ENCODE assay signal across 12 cellular contexts in genomic region chr19:48596679-48597465, GRCh38. TPM values are rescaled to one million over a fixed set of nuclear protein-coding genes. Genes with fewer than 3 reads are reported as not detected.
DNase-seq lines count a peak whose midpoint lies in the region; ATAC-seq and TF ChIP-seq lines count a peak whose summit lies in the region.
"Had no signal": no experiment of that assay in that cellular context is flagged by ENCODE, and none has a peak within 500 bp of the region (broad histone marks: within the 10 kb centered on the region; RNA-seq: fewer than 3 reads in every experiment).

No MANE protein-coding gene starts in this region.

- no peaks in the 10 kb centered on the region for H3K79me1 ChIP-seq in H9 (ENCODE audit: insufficient read depth, low read depth, low read length, poor library complexity, severe bottlenecking)

- no peak overlapping the region for H4K91ac ChIP-seq in H9 (ENCODE audit: insufficient read length, low read depth, low read length)

- H3K9ac ChIP-seq in H9 (ENCODE audit: extremely low read depth, insufficient read length, low read length), result no peak overlapping the region
- H3K9ac ChIP-seq: KMS-11 had no signal

- no peak overlapping the region for H3K56ac ChIP-seq in H9 (ENCODE audit: insufficient read length, low read depth, low read length)

- no peaks in the 10 kb centered on the region for H4K20me1 ChIP-seq in H9 (ENCODE audit: control insufficient read depth, insufficient read depth, insufficient read length)

- no peak overlapping the region for H2BK5ac ChIP-seq in H9 (ENCODE audit: insufficient read length, low read length)

- H4K5ac ChIP-seq in H9 (ENCODE audit: insufficient read length, low read depth, low read length), result no peak overlapping the region

- H3K27me3 Mint-ChIP-seq in activated T-helper 2 cell treated with anti-CD3 and anti-CD28 coated beads, Interferon-gamma antibody, Interleukin-2, Interleukin-4, amounts not matched to agents 10 μg/mL and 5 μg/mL and 100 μg/mL, durations not matched to agents 14 hours and 24 hours and 36 hours (ENCODE audit: low read depth), result no peaks in the 10 kb centered on the region
- peaks cover 0 to 4% (median 0%) of the 10 kb centered on the region in 5 donors for H3K27me3 Mint-ChIP-seq in naive thymus-derived CD4-positive, alpha-beta T cell
- H3K27me3 Mint-ChIP-seq in H9 (ENCODE audit: low read depth), result peaks cover 3% of the 10 kb centered on the region

- ATAC-seq in naive thymus-derived CD4-positive, alpha-beta T cell, result peak; percentile 82
- ATAC-seq in HG02610 (IDR thresholded peaks at IDR 0.05; ENCODE audit: unreplicated experiment), result no peak
- ATAC-seq in body of pancreas, result no peak

- H2BK15ac ChIP-seq in H9 (ENCODE audit: low read depth, low read length), result no peak overlapping the region

- DNase-seq in Peyer's patch (peak in 1 of 3 donors; percentile 41), H9 (no peak), NAMALWA (ENCODE audit: low spot score) (no peak), body of pancreas (no peak)
- peak; percentile 37 for DNase-seq in activated T-helper 2 cell treated with anti-CD3 and anti-CD28 coated beads, Interferon-gamma antibody, Interleukin-2, Interleukin-4, amounts not matched to agents 10 μg/mL and 5 μg/mL and 100 μg/mL, durations not matched to agents 14 hours and 24 hours and 36 hours (ENCODE audit: low spot score)
- peak in 6 of 9 donors; percentile 36 to 53 (median 46) for DNase-seq in naive thymus-derived CD4-positive, alpha-beta T cell
- DNase-seq: amygdala, DMS 273 treated with DMSO at 0.1 percent for 48 hours, NCI-H510A had no signal

- H3K23me2 ChIP-seq in H9 (ENCODE audit: insufficient read length, low read depth, low read length, poor library complexity, severe bottlenecking), result no peaks in the 10 kb centered on the region

- H3K4me2 ChIP-seq in H9 (ENCODE audit: insufficient read depth, insufficient read length, low read length), result no peak overlapping the region
- H3K4me2 ChIP-seq: KMS-11 had no signal

- no peak overlapping the region for H2BK20ac ChIP-seq in H9 (ENCODE audit: low read depth, low read length, poor library complexity, severe bottlenecking)

- no peaks in the 10 kb centered on the region for H3K9me3 Mint-ChIP-seq in activated T-helper 2 cell treated with anti-CD3 and anti-CD28 coated beads, Interferon-gamma antibody, Interleukin-2, Interleukin-4, amounts not matched to agents 10 μg/mL and 5 μg/mL and 100 μg/mL, durations not matched to agents 14 hours and 24 hours and 36 hours
- no peaks in the 10 kb centered on the region for H3K9me3 Mint-ChIP-seq in naive thymus-derived CD4-positive, alpha-beta T cell
- H3K9me3 Mint-ChIP-seq in H9, result no peaks in the 10 kb centered on the region

- no peak overlapping the region for H2BK12ac ChIP-seq in H9 (ENCODE audit: insufficient read length, low read depth, low read length)

- WGBS in H9 (ENCODE audit: extremely low coverage, insufficient read length, low lambda C conversion rate), result no CpG with 5 or more reads among the region's 39 CpGs
- 68 to 75% methylated on average over 31 to 39 of the region's 39 CpGs for WGBS in body of pancreas, 2 donors

- H3K79me2 ChIP-seq in H9 (ENCODE audit: insufficient read depth, low read length), result no peaks in the 10 kb centered on the region

- POLR2A ChIA-PET in naive thymus-derived CD4-positive, alpha-beta T cell (lab: Charles Lee), result interaction anchor here (0.6 to 1.1 kb wide), 2 partner anchors 12 to 35 kb away, joined by 4 to 5 read pairs; no protein-coding TSS in a partner anchor

- peaks cover 8% of the 10 kb centered on the region for H3K4me1 Mint-ChIP-seq in activated T-helper 2 cell treated with anti-CD3 and anti-CD28 coated beads, Interferon-gamma antibody, Interleukin-2, Interleukin-4, amounts not matched to agents 10 μg/mL and 5 μg/mL and 100 μg/mL, durations not matched to agents 14 hours and 24 hours and 36 hours (ENCODE audit: low read depth)
- peaks cover 0 to 9% (median 4%) of the 10 kb centered on the region in 7 donors for H3K4me1 Mint-ChIP-seq in naive thymus-derived CD4-positive, alpha-beta T cell
- H3K4me1 Mint-ChIP-seq in H9, result no peaks in the 10 kb centered on the region

- no peak overlapping the region for H3K18ac ChIP-seq in H9 (ENCODE audit: insufficient read length, low read depth, low read length)

- H3K4me3 ChIP-seq in GM12875 (ENCODE audit: low read depth, low read length) (peak overlapping the region; percentile 5), Peyer's patch (peak overlapping the region in 1 of 4 donors; percentile 15), body of pancreas (no peak overlapping the region)
- H3K4me3 ChIP-seq in naive thymus-derived CD4-positive, alpha-beta T cell (ENCODE audit: low read length), result peak overlapping the region; percentile 46

- peak overlapping the region; percentile 76 for H3K4me3 Mint-ChIP-seq in activated T-helper 2 cell treated with anti-CD3 and anti-CD28 coated beads, Interferon-gamma antibody, Interleukin-2, Interleukin-4, amounts not matched to agents 10 μg/mL and 5 μg/mL and 100 μg/mL, durations not matched to agents 14 hours and 24 hours and 36 hours (ENCODE audit: low read depth)
- H3K4me3 Mint-ChIP-seq in naive thymus-derived CD4-positive, alpha-beta T cell, result peak overlapping the region in 9 of 10 donors; percentile 13 to 81 (median 59)
- no peak overlapping the region for H3K4me3 Mint-ChIP-seq in H9

- TF ChIP-seq CTCF in GM12875 (IDR thresholded peaks at IDR 0.05; ENCODE audit: borderline replicate concordance, insufficient read depth, low read depth, low read length) (no peak), Peyer's patch (IDR thresholded peaks at IDR 0.05) (no peak), H9 (conservative IDR thresholded peaks at IDR 0.05) (no peak), body of pancreas (IDR thresholded peaks at IDR 0.05) (no peak)

- H3K4me1 ChIP-seq in Peyer's patch (no peaks in the 10 kb centered on the region), H9 (ENCODE audit: insufficient read depth, low read length) (no peaks in the 10 kb centered on the region), body of pancreas (no peaks in the 10 kb centered on the region)
- peaks cover 6 to 8% of the 10 kb centered on the region in 2 donors for H3K4me1 ChIP-seq in naive thymus-derived CD4-positive, alpha-beta T cell (ENCODE audit: control insufficient read depth in 2 of 2, insufficient read depth in 2 of 2, low read length in 2 of 2)

- H3K23ac ChIP-seq in H9 (ENCODE audit: insufficient read length, low read depth, low read length), result no peak overlapping the region

- no peak overlapping the region for H3K14ac ChIP-seq in H9 (ENCODE audit: insufficient read depth, low read length)

- no peak overlapping the region for H4K8ac ChIP-seq in H9 (replicated peaks; ENCODE audit: insufficient read length, low read depth, low read length)

- no peak overlapping the region; the same call in 1 of the 2 replicates for H3K4ac ChIP-seq in H9 (ENCODE audit: low read depth, low read length)

- no peak overlapping the region for H2AK5ac ChIP-seq in H9 (ENCODE audit: insufficient read length, low read length)

- H3K36me3 ChIP-seq in Peyer's patch (no peaks in the 10 kb centered on the region), body of pancreas (replicated peaks in 1 of 2; ENCODE audit: insufficient read depth in 1 of 2, low read depth in 2 of 2) (no peaks in the 10 kb centered on the region)
- H3K36me3 ChIP-seq in naive thymus-derived CD4-positive, alpha-beta T cell (ENCODE audit: control insufficient read depth in 2 of 3, insufficient read depth in 3 of 3, low read length in 3 of 3), result no peaks in the 10 kb centered on the region

- TF ChIP-seq POLR2A in Peyer's patch (IDR thresholded peaks at IDR 0.05), result no peak
- no peak for TF ChIP-seq POLR2A in body of pancreas (IDR thresholded peaks at IDR 0.05)

- intact Hi-C loops in activated T-helper 2 cell treated with anti-CD3 and anti-CD28 coated beads, Interferon-gamma antibody, Interleukin-2, Interleukin-4, amounts not matched to agents 10 μg/mL and 5 μg/mL and 100 μg/mL, durations not matched to agents 14 hours and 24 hours and 36 hours (cut with micrococcal nuclease), result no loop called here
- intact Hi-C loops in naive thymus-derived CD4-positive, alpha-beta T cell (cut with micrococcal nuclease), result loop anchor here in 1 of 2 donors (1.0 kb wide), 1 partner anchor 8 kb away; no protein-coding TSS in a partner anchor
- intact Hi-C loops in body of pancreas (cut with DNase I), result loop anchor here (10.0 kb wide), 1 partner anchor 282 kb away; no protein-coding TSS in a partner anchor

- H3K27ac Mint-ChIP-seq in activated T-helper 2 cell treated with anti-CD3 and anti-CD28 coated beads, Interferon-gamma antibody, Interleukin-2, Interleukin-4, amounts not matched to agents 10 μg/mL and 5 μg/mL and 100 μg/mL, durations not matched to agents 14 hours and 24 hours and 36 hours, result peak overlapping the region; percentile 75
- H3K27ac Mint-ChIP-seq in naive thymus-derived CD4-positive, alpha-beta T cell, result peak overlapping the region; percentile 48 to 90 (median 82)
- H3K27ac Mint-ChIP-seq in H9, result no peak overlapping the region

- H3K9me3 ChIP-seq in Peyer's patch (no peaks in the 10 kb centered on the region), H9 (ENCODE audit: control insufficient read depth, low read depth, low read length) (no peaks in the 10 kb centered on the region), body of pancreas (no peaks in the 10 kb centered on the region)
- H3K9me3 ChIP-seq in naive thymus-derived CD4-positive, alpha-beta T cell (ENCODE audit: control insufficient read depth in 2 of 3, low read length in 3 of 3), result no peaks in the 10 kb centered on the region

- H3K27me3 ChIP-seq in Peyer's patch (no peaks in the 10 kb centered on the region), H9 (ENCODE audit: insufficient read depth, low read length) (no peaks in the 10 kb centered on the region), body of pancreas (no peaks in the 10 kb centered on the region)
- no peaks in the 10 kb centered on the region for H3K27me3 ChIP-seq in naive thymus-derived CD4-positive, alpha-beta T cell (ENCODE audit: control insufficient read depth in 2 of 2, insufficient read depth in 2 of 2, low read length in 2 of 2)

- CTCF ChIA-PET in naive thymus-derived CD4-positive, alpha-beta T cell (lab: Charles Lee), result interaction anchor here (0.7 kb wide), 1 partner anchor 819 kb away, joined by 5 read pairs; no protein-coding TSS in a partner anchor

- no peak overlapping the region for H3T11ph ChIP-seq in H9 (ENCODE audit: low read length)

- H3K27ac ChIP-seq in Peyer's patch (peak overlapping the region in 3 of 4 donors; percentile 10 to 27 (median 25)), H9 (ENCODE audit: insufficient read length, low read depth, low read length) (no peak overlapping the region), body of pancreas (no peak overlapping the region)
- H3K27ac ChIP-seq in naive thymus-derived CD4-positive, alpha-beta T cell (ENCODE audit: low read depth, low read length), result peak overlapping the region; percentile 60
- H3K27ac ChIP-seq: KMS-11 had no signal

- H2BK120ac ChIP-seq in H9 (ENCODE audit: low read depth, low read length, poor library complexity, severe bottlenecking), result no peak overlapping the region

- no peaks in the 10 kb centered on the region for H3K36me3 Mint-ChIP-seq in activated T-helper 2 cell treated with anti-CD3 and anti-CD28 coated beads, Interferon-gamma antibody, Interleukin-2, Interleukin-4, amounts not matched to agents 10 μg/mL and 5 μg/mL and 100 μg/mL, durations not matched to agents 14 hours and 24 hours and 36 hours (ENCODE audit: low read depth)
- peaks cover 0 to 5% (median 0%) of the 10 kb centered on the region in 5 donors for H3K36me3 Mint-ChIP-seq in naive thymus-derived CD4-positive, alpha-beta T cell
- no peaks in the 10 kb centered on the region; a peak in 1 of 7 replicates for H3K36me3 Mint-ChIP-seq in H9 (ENCODE audit: insufficient read depth in 1 of 3, low read depth in 3 of 3)

- no peak overlapping the region for H2AFZ ChIP-seq in H9 (ENCODE audit: low read length)

RNA-seq across cellular contexts. Expression of gene SPACA4, which starts 9.7 kb away (rescaled TPM):
- total RNA-seq in Peyer's patch (not detected), H9 (2021) (not detected in 2 replicates), body of pancreas (not detected)
- total RNA-seq in activated T-helper 2 cell treated with anti-CD3 and anti-CD28 coated beads, Interferon-gamma antibody, Interleukin-2, Interleukin-4, amounts not matched to agents 10 μg/mL and 5 μg/mL and 100 μg/mL, durations not matched to agents 14 hours and 24 hours and 36 hours, result not detected in 2 replicates
- total RNA-seq in naive thymus-derived CD4-positive, alpha-beta T cell, result not detected
- not detected for polyA plus RNA-seq in naive thymus-derived CD4-positive, alpha-beta T cell

RNA-seq across cellular contexts. Expression of gene FAM83E, which starts 18.0 kb away (rescaled TPM):
- 100 to 1,000 TPM in 3 of 4 donors, 10 to 100 TPM in 1; 58.6 to 203 (median 130) TPM for total RNA-seq in Peyer's patch
- total RNA-seq in activated T-helper 2 cell treated with anti-CD3 and anti-CD28 coated beads, Interferon-gamma antibody, Interleukin-2, Interleukin-4, amounts not matched to agents 10 μg/mL and 5 μg/mL and 100 μg/mL, durations not matched to agents 14 hours and 24 hours and 36 hours, result 4.3 and 6.4 TPM in 2 replicates
- total RNA-seq in naive thymus-derived CD4-positive, alpha-beta T cell, result 1 to 10 TPM in 3 of 5 experiments, under 1 TPM in 1, not detected in 1; 0.80 to 3.7 (median 2.9) TPM
- under 1 TPM in 1 of 2 donors, not detected in 1; 0.66 TPM for polyA plus RNA-seq in naive thymus-derived CD4-positive, alpha-beta T cell
- 9.2 and 9.5 TPM in 2 replicates for total RNA-seq in H9 (2021)
- 1 to 10 TPM in 1 of 2 donors, under 1 TPM in 1; 0.33 to 4.2 TPM for total RNA-seq in body of pancreas

RNA-seq across cellular contexts. Expression of gene RPL18, which starts 22.1 kb away (rescaled TPM):
- total RNA-seq in Peyer's patch (1,000 to 10,000 TPM; 1,077 to 1,595 (median 1,505) TPM), H9 (2021) (1,855 and 1,874 TPM in 2 replicates), body of pancreas (1,000 to 10,000 TPM; 2,402 to 3,112 TPM)
- total RNA-seq in activated T-helper 2 cell treated with anti-CD3 and anti-CD28 coated beads, Interferon-gamma antibody, Interleukin-2, Interleukin-4, amounts not matched to agents 10 μg/mL and 5 μg/mL and 100 μg/mL, durations not matched to agents 14 hours and 24 hours and 36 hours, result 1,853 and 1,861 TPM in 2 replicates
- total RNA-seq in naive thymus-derived CD4-positive, alpha-beta T cell, result 1,000 to 10,000 TPM; 1,570 to 2,826 (median 2,745) TPM
- polyA plus RNA-seq in naive thymus-derived CD4-positive, alpha-beta T cell, result 1,000 to 10,000 TPM; 2,813 to 2,817 TPM

RNA-seq across cellular contexts. Expression of gene SPHK2, which starts 22.4 kb away (rescaled TPM):
- total RNA-seq in Peyer's patch, result 100 to 1,000 TPM in 2 of 4 donors, 10 to 100 TPM in 2; 34.7 to 121 (median 96.7) TPM
- 34.3 and 35.0 TPM in 2 replicates for total RNA-seq in activated T-helper 2 cell treated with anti-CD3 and anti-CD28 coated beads, Interferon-gamma antibody, Interleukin-2, Interleukin-4, amounts not matched to agents 10 μg/mL and 5 μg/mL and 100 μg/mL, durations not matched to agents 14 hours and 24 hours and 36 hours
- total RNA-seq in naive thymus-derived CD4-positive, alpha-beta T cell, result 10 to 100 TPM; 20.1 to 34.7 (median 30.5) TPM
- polyA plus RNA-seq in naive thymus-derived CD4-positive, alpha-beta T cell, result 10 to 100 TPM; 11.2 to 11.7 TPM
- 55.0 and 57.2 TPM in 2 replicates for total RNA-seq in H9 (2021)
- 10 to 100 TPM in 1 of 2 donors, 1 to 10 TPM in 1; 8.3 to 37.6 TPM for total RNA-seq in body of pancreas

RNA-seq across cellular contexts. Expression of gene DBP, which starts 40.3 kb away (rescaled TPM):
- 10 to 100 TPM in 3 of 4 donors, 1 to 10 TPM in 1; 9.9 to 51.5 (median 35.8) TPM for total RNA-seq in Peyer's patch
- 7.3 and 7.9 TPM in 2 replicates for total RNA-seq in activated T-helper 2 cell treated with anti-CD3 and anti-CD28 coated beads, Interferon-gamma antibody, Interleukin-2, Interleukin-4, amounts not matched to agents 10 μg/mL and 5 μg/mL and 100 μg/mL, durations not matched to agents 14 hours and 24 hours and 36 hours
- 10 to 100 TPM; 11.9 to 79.9 (median 33.2) TPM for total RNA-seq in naive thymus-derived CD4-positive, alpha-beta T cell
- 100 to 1,000 TPM in 1 of 2 donors, 10 to 100 TPM in 1; 61.7 to 130 TPM for polyA plus RNA-seq in naive thymus-derived CD4-positive, alpha-beta T cell
- total RNA-seq in H9 (2021), result 11.4 and 12.6 TPM in 2 replicates
- total RNA-seq in body of pancreas, result 1 to 10 TPM; 2.0 to 4.9 TPM

Comparison
In these comparisons a context has a peak if more than half of its experiments do, and no peak if none do; other contexts are left out.
1. H3K4me3 ChIP-seq: peak in GM12875 (single experiment) and naive thymus-derived CD4-positive, alpha-beta T cell (single experiment); none in body of pancreas (0 of 2).
2. DNase-seq: peak in activated T-helper 2 cell treated with anti-CD3 and anti-CD28 coated beads, Interferon-gamma antibody, Interleukin-2, Interleukin-4, amounts not matched to agents 10 μg/mL and 5 μg/mL and 100 μg/mL, durations not matched to agents 14 hours and 24 hours and 36 hours (single experiment) and naive thymus-derived CD4-positive, alpha-beta T cell (6 of 9); none in H9 (single experiment), NAMALWA (single experiment) and body of pancreas (0 of 4).
3. H3K27ac ChIP-seq: peak in Peyer's patch (3 of 4) and naive thymus-derived CD4-positive, alpha-beta T cell (single experiment); none in H9 (single experiment) and body of pancreas (0 of 4).
4. H3K27ac Mint-ChIP-seq: peak in activated T-helper 2 cell treated with anti-CD3 and anti-CD28 coated beads, Interferon-gamma antibody, Interleukin-2, Interleukin-4, amounts not matched to agents 10 μg/mL and 5 μg/mL and 100 μg/mL, durations not matched to agents 14 hours and 24 hours and 36 hours (single experiment) and naive thymus-derived CD4-positive, alpha-beta T cell (9 of 9); none in H9 (0 of 3).
5. H3K4me3 Mint-ChIP-seq: peak in activated T-helper 2 cell treated with anti-CD3 and anti-CD28 coated beads, Interferon-gamma antibody, Interleukin-2, Interleukin-4, amounts not matched to agents 10 μg/mL and 5 μg/mL and 100 μg/mL, durations not matched to agents 14 hours and 24 hours and 36 hours (single experiment) and naive thymus-derived CD4-positive, alpha-beta T cell (9 of 10); none in H9 (0 of 2).